8 cellular contexts compared by ENCODE assay signal in genomic region chr11:128480066-128480465, GRCh38.
A peak's percentile ranks its signal among the peaks of the same experiment; 100 is the strongest.
DNase-seq lines count a peak whose midpoint lies in the region; ATAC-seq lines count a peak whose summit lies in the region.
"Had no signal": no experiment of that assay in that cellular context is flagged by ENCODE, and none has a peak within 500 bp of the region (broad histone marks: within the 10 kb centered on the region; RNA-seq: fewer than 3 reads in every experiment).

No MANE protein-coding gene starts in this region.

- no peaks in the 10 kb centered on the region for H3K9me3 ChIP-seq in KOPT-K1 (ENCODE audit: insufficient read depth, low read length, poor library complexity, severe bottlenecking)

- DNase-seq in activated T-helper 1 cell treated with anti-CD3 and anti-CD28 coated beads, Interleukin-12 subunit alpha, Interleukin-12 subunit beta, Interleukin-2, Interleukin-4 antibody, amounts not matched to agents 30 ng/mL and 10 ng/mL and 1 ng/mL, durations not matched to agents 14 hours and 24 hours and 36 hours (ENCODE audit: low spot score) = no peak
- no peak for DNase-seq in immature natural killer cell
- no peak for DNase-seq in NCI-H2029 (lab: John Stamatoyannopoulos, UW)
- DNase-seq in NCI-H226 = no peak
- DNase-seq: retina had no signal

- H3K9me3 Mint-ChIP-seq in activated T-helper 1 cell treated with anti-CD3 and anti-CD28 coated beads, Interleukin-12 subunit alpha, Interleukin-12 subunit beta, Interleukin-2, Interleukin-4 antibody, amounts not matched to agents 30 ng/mL and 10 ng/mL and 1 ng/mL, durations not matched to agents 14 hours and 24 hours and 36 hours = no peaks in the 10 kb centered on the region
- H3K9me3 Mint-ChIP-seq in immature natural killer cell = no peaks in the 10 kb centered on the region
- peaks cover 3% of the 10 kb centered on the region for H3K9me3 Mint-ChIP-seq in stimulated activated memory B cell treated with anti-CD40 and anti-IgM and Interleukin-4, amounts not matched to agents 10 μg/mL and 1 μg/mL and 100 μg/mL, for 72 hours

- H3K36me3 ChIP-seq in KOPT-K1 (ENCODE audit: insufficient read depth, low read length) = peaks cover 82% of the 10 kb centered on the region

- H3K36me3 Mint-ChIP-seq in activated T-helper 1 cell treated with anti-CD3 and anti-CD28 coated beads, Interleukin-12 subunit alpha, Interleukin-12 subunit beta, Interleukin-2, Interleukin-4 antibody, amounts not matched to agents 30 ng/mL and 10 ng/mL and 1 ng/mL, durations not matched to agents 14 hours and 24 hours and 36 hours (ENCODE audit: low read depth) = peaks cover 87% of the 10 kb centered on the region
- H3K36me3 Mint-ChIP-seq in immature natural killer cell = peaks cover 56 to 87% (median 69%) of the 10 kb centered on the region in 3 donors
- H3K36me3 Mint-ChIP-seq in stimulated activated memory B cell treated with anti-CD40 and anti-IgM and Interleukin-4, amounts not matched to agents 10 μg/mL and 1 μg/mL and 100 μg/mL, for 72 hours = peaks cover 90% of the 10 kb centered on the region

- peaks cover 96% of the 10 kb centered on the region for H3K4me1 Mint-ChIP-seq in activated T-helper 1 cell treated with anti-CD3 and anti-CD28 coated beads, Interleukin-12 subunit alpha, Interleukin-12 subunit beta, Interleukin-2, Interleukin-4 antibody, amounts not matched to agents 30 ng/mL and 10 ng/mL and 1 ng/mL, durations not matched to agents 14 hours and 24 hours and 36 hours (ENCODE audit: low read depth)
- peaks cover 100% of the 10 kb centered on the region in 2 donors for H3K4me1 Mint-ChIP-seq in immature natural killer cell
- peaks cover 96% of the 10 kb centered on the region for H3K4me1 Mint-ChIP-seq in stimulated activated memory B cell treated with anti-CD40 and anti-IgM and Interleukin-4, amounts not matched to agents 10 μg/mL and 1 μg/mL and 100 μg/mL, for 72 hours

- no peak for ATAC-seq in stimulated activated memory B cell treated with anti-CD40 and anti-IgM and Interleukin-4, amounts not matched to agents 10 μg/mL and 1 μg/mL and 100 μg/mL, for 72 hours
- ATAC-seq in GM19324 (IDR thresholded peaks at IDR 0.05; ENCODE audit: low FRiP score, unreplicated experiment) = no peak

- peak overlapping the region; percentile 95 for H3K27ac Mint-ChIP-seq in activated T-helper 1 cell treated with anti-CD3 and anti-CD28 coated beads, Interleukin-12 subunit alpha, Interleukin-12 subunit beta, Interleukin-2, Interleukin-4 antibody, amounts not matched to agents 30 ng/mL and 10 ng/mL and 1 ng/mL, durations not matched to agents 14 hours and 24 hours and 36 hours
- peak overlapping the region; percentile 96 to 99 (median 98) for H3K27ac Mint-ChIP-seq in immature natural killer cell
- H3K27ac Mint-ChIP-seq in stimulated activated memory B cell treated with anti-CD40 and anti-IgM and Interleukin-4, amounts not matched to agents 10 μg/mL and 1 μg/mL and 100 μg/mL, for 72 hours = peak overlapping the region; percentile 85

- no peaks in the 10 kb centered on the region for H3K27me3 Mint-ChIP-seq in activated T-helper 1 cell treated with anti-CD3 and anti-CD28 coated beads, Interleukin-12 subunit alpha, Interleukin-12 subunit beta, Interleukin-2, Interleukin-4 antibody, amounts not matched to agents 30 ng/mL and 10 ng/mL and 1 ng/mL, durations not matched to agents 14 hours and 24 hours and 36 hours (ENCODE audit: insufficient read depth)
- peaks cover 6 to 29% (median 11%) of the 10 kb centered on the region in 3 donors for H3K27me3 Mint-ChIP-seq in immature natural killer cell (ENCODE audit: low read depth in 3 of 3)
- no peaks in the 10 kb centered on the region for H3K27me3 Mint-ChIP-seq in stimulated activated memory B cell treated with anti-CD40 and anti-IgM and Interleukin-4, amounts not matched to agents 10 μg/mL and 1 μg/mL and 100 μg/mL, for 72 hours

- peak overlapping the region; percentile 80 for H3K4me3 Mint-ChIP-seq in activated T-helper 1 cell treated with anti-CD3 and anti-CD28 coated beads, Interleukin-12 subunit alpha, Interleukin-12 subunit beta, Interleukin-2, Interleukin-4 antibody, amounts not matched to agents 30 ng/mL and 10 ng/mL and 1 ng/mL, durations not matched to agents 14 hours and 24 hours and 36 hours
- peak overlapping the region; percentile 34 to 89 (median 61) for H3K4me3 Mint-ChIP-seq in immature natural killer cell
- H3K4me3 Mint-ChIP-seq in stimulated activated memory B cell treated with anti-CD40 and anti-IgM and Interleukin-4, amounts not matched to agents 10 μg/mL and 1 μg/mL and 100 μg/mL, for 72 hours = no peak overlapping the region

- intact Hi-C loops in activated T-helper 1 cell treated with anti-CD3 and anti-CD28 coated beads, Interleukin-12 subunit alpha, Interleukin-12 subunit beta, Interleukin-2, Interleukin-4 antibody, amounts not matched to agents 30 ng/mL and 10 ng/mL and 1 ng/mL, durations not matched to agents 14 hours and 24 hours and 36 hours (cut with micrococcal nuclease) = loop anchor here (5.0 kb wide), 1 partner anchor 352 kb away; no protein-coding TSS in a partner anchor

- peak overlapping the region; percentile 98 for H3K27ac ChIP-seq in KOPT-K1 (ENCODE audit: low read depth, low read length, poor library complexity, severe bottlenecking)
